In genomic region chr1:230105245-230105753, GRCh38 we compare ENCODE assay signal across 8 cellular contexts. TPM values are rescaled to one million over a fixed set of nuclear protein-coding genes. Genes with fewer than 3 reads are reported as not detected.
A peak's percentile ranks its signal among the peaks of the same experiment; 100 is the strongest.
DNase-seq lines count a peak whose midpoint lies in the region; ATAC-seq, FAIRE-seq and TF ChIP-seq lines count a peak whose summit lies in the region.

No MANE protein-coding gene starts in this region.

- in situ Hi-C loops in Panc1 (cut with HindIII; ENCODE audit: low pct_unique_long_range_greater_than_20kb, low sequenced_read_pairs) = no loop called here
- in situ Hi-C loops in gastrocnemius medialis (cut with MboI; ENCODE audit: low sequenced_read_pairs in 4 of 4) = no loop called here

- H3K9me3 ChIP-seq in Panc1 (ENCODE audit: control insufficient read depth, insufficient read depth, low read depth, low read length) (no peaks in the 10 kb centered on the region), endothelial cell of umbilical vein (replicated peaks; ENCODE audit: control insufficient read depth, insufficient read depth, low read length) (no peaks in the 10 kb centered on the region), gastrocnemius medialis (no peaks in the 10 kb centered on the region)

- dilution Hi-C loops in endothelial cell of umbilical vein (cut with MboI; ENCODE audit: extremely low pct_ligation_motif_present, low sequenced_read_pairs) = no loop called here

- H3K36me3 ChIP-seq in Panc1 (ENCODE audit: control insufficient read depth, insufficient read depth, low read length) (no peaks in the 10 kb centered on the region; the same call in 1 of the 2 replicates), endothelial cell of umbilical vein (ENCODE audit: control insufficient read depth in 2 of 2, extremely low read depth in 1 of 2, insufficient read depth in 2 of 2, low read length in 2 of 2) (no peaks in the 10 kb centered on the region), gastrocnemius medialis (no peaks in the 10 kb centered on the region)

- no peak overlapping the region for H2AFZ ChIP-seq in endothelial cell of umbilical vein (ENCODE audit: low read depth, low read length)

- no peak for FAIRE-seq in endothelial cell of umbilical vein (lab: Jason Lieb, UNC)

- H3K9me1 ChIP-seq in endothelial cell of umbilical vein (replicated peaks; ENCODE audit: control insufficient read depth, extremely low read depth, insufficient read depth, low read length) = no peaks in the 10 kb centered on the region

- BruUV-seq in Panc1 (replicated peaks; lab: Mats Ljungman, UMichigan) (no TSS peak), endothelial cell of umbilical vein (replicated peaks; lab: Mats Ljungman, UMichigan) (no TSS peak)

- H3K27me3 ChIP-seq in Panc1 (ENCODE audit: control insufficient read depth, insufficient read depth, low read length) = no peaks in the 10 kb centered on the region
- no peaks in the 10 kb centered on the region for H3K27me3 ChIP-seq in endothelial cell of umbilical vein (ENCODE audit: control insufficient read depth in 2 of 2, insufficient read depth in 2 of 2, low read length in 2 of 2)
- no peaks in the 10 kb centered on the region for H3K27me3 ChIP-seq in gastrocnemius medialis

- H4K20me1 ChIP-seq in endothelial cell of umbilical vein (replicated peaks; ENCODE audit: control insufficient read depth, extremely low read depth, insufficient read depth, low read length) = no peaks in the 10 kb centered on the region

- peak overlapping the region; percentile 16 for H3K9ac ChIP-seq in endothelial cell of umbilical vein (replicated peaks; ENCODE audit: extremely low read depth, insufficient read depth, low read length)

- POLR2A ChIA-PET in Panc1 (lab: Charles Lee) (no interaction called here), endothelial cell of umbilical vein (lab: Charles Lee) (no interaction called here)

- H3K4me1 ChIP-seq in Panc1 (ENCODE audit: control insufficient read depth, insufficient read depth, low read length) (peaks cover 62% of the 10 kb centered on the region), endothelial cell of umbilical vein (ENCODE audit: control insufficient read depth, extremely low read depth, insufficient read depth, low read length) (peaks cover 25% of the 10 kb centered on the region), gastrocnemius medialis (peaks cover 54 to 58% of the 10 kb centered on the region in 2 donors)

- CTCF ChIA-PET in Panc1 (lab: Charles Lee) (no interaction called here), endothelial cell of umbilical vein (lab: Charles Lee) (interaction anchor here (0.8 to 2.3 kb wide), 11 partner anchors 8 to 116 kb away, joined by 3 to 11 read pairs (median 4); no protein-coding TSS in a partner anchor)

- H3K4me2 ChIP-seq in endothelial cell of umbilical vein (ENCODE audit: insufficient read depth, low read length) = peak overlapping the region; percentile 44

- intact Hi-C loops in Panc1 (cut with micrococcal nuclease; ENCODE audit: unreplicated experiment) = no loop called here
- intact Hi-C loops in endothelial cell of umbilical vein (cut with micrococcal nuclease) = loop anchor here (2.0 to 5.0 kb wide), 3 partner anchors 37 to 110 kb away; no protein-coding TSS in a partner anchor
- intact Hi-C loops in gastrocnemius medialis (cut with DNase I; ENCODE audit: low total_unique reads) = loop anchor here (2.0 kb wide), 2 partner anchors 38 to 110 kb away; partner anchors contain the start of gene GALNT2

- ATAC-seq in Panc1 = no peak
- no peak for ATAC-seq in gastrocnemius medialis
- no peak for ATAC-seq in HG03460 (IDR thresholded peaks at IDR 0.05; ENCODE audit: unreplicated experiment)

- H3K79me2 ChIP-seq in endothelial cell of umbilical vein (ENCODE audit: control insufficient read depth, insufficient read depth, low read length) = peaks cover 2% of the 10 kb centered on the region

- DNase-seq in Panc1 (ENCODE audit: low read depth, low spot score) = no peak
- DNase-seq in endothelial cell of umbilical vein (ENCODE audit: low read depth, low spot score) = no peak
- no peak for DNase-seq in gastrocnemius medialis
- DNase-seq in GM10266 (ENCODE audit: extremely low spot score) = no peak
- DNase-seq in Kasumi-1 (lab: John Stamatoyannopoulos, UW) = no peak
- DNase-seq in GM03348 (ENCODE audit: low spot score) = no peak

- H3K4me3 ChIP-seq in GM08714 (ENCODE audit: low read length) = peak overlapping the region; percentile 2; the same call in 1 of the 2 replicates
- H3K4me3 ChIP-seq in Panc1 (ENCODE audit: low read depth in 2 of 2, low read length in 2 of 2) = peak overlapping the region in 1 of 2 experiments; percentile 39; a peak in 3 of 4 replicates
- no peak overlapping the region for H3K4me3 ChIP-seq in endothelial cell of umbilical vein (replicated peaks in 1 of 3; ENCODE audit: insufficient read depth in 1 of 3, low read depth in 1 of 3, low read length in 3 of 3)
- H3K4me3 ChIP-seq in gastrocnemius medialis = peak overlapping the region in 3 of 4 donors; percentile 5 to 25 (median 20)

- TF ChIP-seq POLR2A in endothelial cell of umbilical vein (IDR thresholded peaks at IDR 0.05; ENCODE audit: low read depth, low read length) (peak; percentile 2), gastrocnemius medialis (IDR thresholded peaks at IDR 0.05) (no peak)

- H3K27ac ChIP-seq in Panc1 (ENCODE audit: low read length) (peak overlapping the region; percentile 93), endothelial cell of umbilical vein (ENCODE audit: insufficient read depth, low read depth, low read length) (peak overlapping the region; percentile 76), gastrocnemius medialis (peak overlapping the region; percentile 83 to 89 (median 84))

- TF ChIP-seq CTCF in Panc1 (IDR thresholded peaks at IDR 0.05) (no peak), endothelial cell of umbilical vein (IDR thresholded peaks at IDR 0.05; ENCODE audit: extremely low read depth in 1 of 2, insufficient read depth in 1 of 2, low read depth in 1 of 2, low read length in 2 of 2) (no peak), gastrocnemius medialis (IDR thresholded peaks at IDR 0.05 in 4 of 5, conservative IDR thresholded peaks at IDR 0.05 in 1 of 5) (no peak), GM10266 (IDR thresholded peaks at IDR 0.05; ENCODE audit: control insufficient read depth, insufficient read depth, low read depth, missing control alignments) (no peak)

TF ChIP-seq in endothelial cell of umbilical vein, 7 proteins besides CTCF, POLR2A, EP300 and RAD21:
- TF ChIP-seq EZH2 (IDR thresholded peaks at IDR 0.05; ENCODE audit: borderline replicate concordance, low read depth, low read length, severe bottlenecking) (no peak), POLR2AphosphoS5 (IDR thresholded peaks at IDR 0.05; ENCODE audit: insufficient read depth, low read depth, low read length) (no peak), GATA2 (IDR thresholded peaks at IDR 0.05; ENCODE audit: insufficient read depth, insufficient read length, low read depth, low read length) (no peak), JUN (IDR thresholded peaks at IDR 0.05; ENCODE audit: borderline replicate concordance, insufficient read depth, insufficient read length, low read depth) (no peak), FOS (IDR thresholded peaks at IDR 0.05; ENCODE audit: borderline replicate concordance, insufficient read depth, low read length) (no peak), MYC (IDR thresholded peaks at IDR 0.05; ENCODE audit: low read depth, low read length) (no peak)
- TF ChIP-seq, protein P1, sequence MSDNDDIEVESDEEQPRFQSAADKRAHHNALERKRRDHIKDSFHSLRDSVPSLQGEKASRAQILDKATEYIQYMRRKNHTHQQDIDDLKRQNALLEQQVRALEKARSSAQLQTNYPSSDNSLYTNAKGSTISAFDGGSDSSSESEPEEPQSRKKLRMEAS (IDR thresholded peaks at IDR 0.05; ENCODE audit: insufficient read depth, insufficient read length) = no peak

RNA-seq across cellular contexts. Expression of gene GALNT2, which starts 38.3 kb away (rescaled TPM):
- 152 TPM for total RNA-seq in Panc1 (2021; ENCODE audit: unreplicated experiment)
- polyA plus RNA-seq in Panc1 (2012; ENCODE audit: insufficient read length) = 129 TPM
- total RNA-seq in endothelial cell of umbilical vein = 71.7 and 77.5 TPM in 2 replicates
- 51.8 and 56.3 TPM in 2 replicates for polyA plus RNA-seq in endothelial cell of umbilical vein
- 56.8 and 62.3 TPM in 2 replicates for polyA plus RNA-seq in endothelial cell of umbilical vein (2011; cell fraction: cytosol; rRNA removed)
- polyA plus RNA-seq in endothelial cell of umbilical vein (2011; cell fraction: nucleus; rRNA removed) = 52.3 and 56.6 TPM in 2 replicates
- 90.9 and 108 TPM in 2 replicates for polyA plus RNA-seq in endothelial cell of umbilical vein (2012)
- polyA minus RNA-seq in endothelial cell of umbilical vein = 62.0 and 63.0 TPM in 2 replicates
- polyA minus RNA-seq in endothelial cell of umbilical vein (2011; cell fraction: cytosol; rRNA and poly(A)+ RNA removed) = 93.1 TPM
- polyA minus RNA-seq in endothelial cell of umbilical vein (2011; cell fraction: nucleus; rRNA and poly(A)+ RNA removed) = 36.9 and 38.8 TPM in 2 replicates
- 100 to 1,000 TPM in 1 of 4 donors, 10 to 100 TPM in 3; 73.7 to 106 (median 78.3) TPM for total RNA-seq in gastrocnemius medialis

Comparison
In these comparisons a context has a peak if more than half of its experiments do, and no peak if none do; other contexts are left out.
1. H3K4me3 ChIP-seq: peak in GM08714 (single experiment) and gastrocnemius medialis (3 of 4); none in endothelial cell of umbilical vein (0 of 3).
2. Peak in every context shown above with its lines, with median percentiles within 50 percentile points of each other: H3K27ac ChIP-seq.